ENCODE assay signal across 9 cellular contexts in the genomic region with DNA sequence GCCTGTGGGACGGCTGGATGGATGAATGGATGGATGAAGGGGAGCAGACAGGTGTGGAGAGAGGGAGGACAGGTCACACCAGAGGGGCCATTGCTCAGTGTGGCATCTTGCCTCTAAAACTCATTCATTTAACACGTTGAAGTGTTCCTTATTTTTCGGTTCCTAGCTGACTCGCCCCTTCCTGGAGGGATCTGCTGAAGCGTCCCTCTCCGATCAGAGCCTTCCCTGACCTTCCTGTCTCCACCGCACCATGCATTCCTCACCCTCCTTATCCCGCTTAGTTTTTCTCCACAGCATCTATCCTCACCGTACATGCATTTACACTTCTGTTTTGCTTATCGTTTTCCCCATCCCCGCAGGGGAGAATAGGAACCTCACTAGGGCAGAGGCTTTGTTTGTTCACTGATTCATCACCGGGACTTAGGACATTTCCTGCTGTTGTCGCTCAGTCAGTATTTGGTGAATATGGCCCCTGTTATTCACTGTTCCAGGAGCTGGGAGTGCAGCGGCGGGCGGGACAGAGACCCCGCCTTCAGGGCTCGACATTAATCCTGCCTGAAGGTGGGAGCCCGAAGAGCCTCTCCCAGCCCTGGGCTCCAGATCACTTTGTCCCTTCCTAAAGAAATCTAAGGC. TPM values are rescaled to one million over a fixed set of nuclear protein-coding genes. Genes with fewer than 3 reads are reported as not detected.
DNase-seq lines count a peak whose midpoint lies in the region; ATAC-seq and FAIRE-seq lines count a peak whose summit lies in the region.
"Had no signal": no experiment of that assay in that cellular context is flagged by ENCODE, and none has a peak within 500 bp of the region (broad histone marks: within the 10 kb centered on the region; RNA-seq: fewer than 3 reads in every experiment).

No MANE protein-coding gene starts in this region.

- no peaks in the 10 kb centered on the region for H3K36me3 ChIP-seq in effector memory CD4-positive, alpha-beta T cell (ENCODE audit: control insufficient read depth, insufficient read depth, low read length)

- H3K9me3 ChIP-seq in effector memory CD4-positive, alpha-beta T cell (ENCODE audit: control insufficient read depth, low read length), result no peaks in the 10 kb centered on the region

- H3K36me3 Mint-ChIP-seq in activated CD4-positive, alpha-beta T cell treated with anti-CD3 and anti-CD28 coated beads for 36 hours (ENCODE audit: low read depth), result no peaks in the 10 kb centered on the region
- no peaks in the 10 kb centered on the region for H3K36me3 Mint-ChIP-seq in natural killer cell treated with Interleukin-12 subunit alpha and Interleukin-12 subunit beta and Interleukin-15 and Interleukin-18, amount 100 ng/mL, for 72 hours

- POLR2A ChIA-PET in activated CD4-positive, alpha-beta T cell treated with anti-CD3 and anti-CD28 coated beads for 36 hours (lab: Charles Lee), result interaction anchor here (0.6 to 0.8 kb wide), 2 partner anchors 213 to 321 kb away, joined by 3 to 7 read pairs; a partner anchor contains a TSS

- peaks cover 6% of the 10 kb centered on the region for H3K4me1 ChIP-seq in effector memory CD4-positive, alpha-beta T cell (ENCODE audit: control insufficient read depth, insufficient read depth, low read length, poor library complexity, severe bottlenecking)

- peak overlapping the region; percentile 64 for H3K4me3 ChIP-seq in effector memory CD4-positive, alpha-beta T cell (ENCODE audit: insufficient read depth, low read depth, low read length, poor library complexity, severe bottlenecking)

- ATAC-seq in activated CD4-positive, alpha-beta T cell treated with anti-CD3 and anti-CD28 coated beads for 36 hours, result peak; percentile 3
- ATAC-seq in HG02970 (IDR thresholded peaks at IDR 0.05; ENCODE audit: low FRiP score, unreplicated experiment), result peak; percentile 8
- ATAC-seq in natural killer cell treated with Interleukin-12 subunit alpha and Interleukin-12 subunit beta and Interleukin-15 and Interleukin-18, amount 100 ng/mL, for 72 hours, result peak; percentile 17 to 40

- no peaks in the 10 kb centered on the region for H3K27me3 ChIP-seq in effector memory CD4-positive, alpha-beta T cell (replicated peaks; ENCODE audit: control insufficient read depth, insufficient read depth, low read length, poor library complexity, severe bottlenecking)

- intact Hi-C loops in activated CD4-positive, alpha-beta T cell treated with anti-CD3 and anti-CD28 coated beads for 36 hours (cut with DNase I, micrococcal nuclease), result loop anchor here (1.0 to 5.0 kb wide), 7 partner anchors 81 to 848 kb away; a partner anchor contains a TSS

- H3K27ac ChIP-seq in effector memory CD4-positive, alpha-beta T cell (ENCODE audit: insufficient read depth, low read length, poor library complexity, severe bottlenecking), result no peak overlapping the region

- H3K4me3 Mint-ChIP-seq in activated CD4-positive, alpha-beta T cell treated with anti-CD3 and anti-CD28 coated beads for 36 hours, result peak overlapping the region; percentile 76
- H3K4me3 Mint-ChIP-seq in natural killer cell treated with Interleukin-12 subunit alpha and Interleukin-12 subunit beta and Interleukin-15 and Interleukin-18, amount 100 ng/mL, for 72 hours, result peak overlapping the region; percentile 74

- H3K27me3 Mint-ChIP-seq in activated CD4-positive, alpha-beta T cell treated with anti-CD3 and anti-CD28 coated beads for 36 hours, result peaks cover 2% of the 10 kb centered on the region
- H3K27me3 Mint-ChIP-seq in natural killer cell treated with Interleukin-12 subunit alpha and Interleukin-12 subunit beta and Interleukin-15 and Interleukin-18, amount 100 ng/mL, for 72 hours, result peaks cover 8 to 14% of the 10 kb centered on the region in 2 donors

- no peaks in the 10 kb centered on the region for H3K9me3 Mint-ChIP-seq in activated CD4-positive, alpha-beta T cell treated with anti-CD3 and anti-CD28 coated beads for 36 hours (ENCODE audit: low read depth)
- no peaks in the 10 kb centered on the region for H3K9me3 Mint-ChIP-seq in natural killer cell treated with Interleukin-12 subunit alpha and Interleukin-12 subunit beta and Interleukin-15 and Interleukin-18, amount 100 ng/mL, for 72 hours

- FAIRE-seq in RCC 7860 (lab: Jason Lieb, UNC), result no peak
- FAIRE-seq: G401.6 had no signal

- peaks cover 5% of the 10 kb centered on the region for H3K4me1 Mint-ChIP-seq in activated CD4-positive, alpha-beta T cell treated with anti-CD3 and anti-CD28 coated beads for 36 hours
- peaks cover 5% of the 10 kb centered on the region in 2 donors for H3K4me1 Mint-ChIP-seq in natural killer cell treated with Interleukin-12 subunit alpha and Interleukin-12 subunit beta and Interleukin-15 and Interleukin-18, amount 100 ng/mL, for 72 hours (ENCODE audit: low read depth in 2 of 2)

- CTCF ChIA-PET in activated CD4-positive, alpha-beta T cell treated with anti-CD3 and anti-CD28 coated beads for 36 hours (lab: Charles Lee), result interaction anchor here (0.5 to 10.2 kb wide), 73 partner anchors 9 to 849 kb away, joined by 3 to 212 read pairs (median 5); a partner anchor contains a TSS

- no peak overlapping the region for H3K27ac Mint-ChIP-seq in activated CD4-positive, alpha-beta T cell treated with anti-CD3 and anti-CD28 coated beads for 36 hours
- H3K27ac Mint-ChIP-seq in natural killer cell treated with Interleukin-12 subunit alpha and Interleukin-12 subunit beta and Interleukin-15 and Interleukin-18, amount 100 ng/mL, for 72 hours, result no peak overlapping the region

- DNase-seq in activated CD4-positive, alpha-beta T cell treated with anti-CD3 and anti-CD28 coated beads for 36 hours, result no peak
- no peak for DNase-seq in activated CD4-positive, alpha-beta T cell treated with anti-CD3 and anti-CD28 coated beads for 48 hours
- DNase-seq in RCC 7860 (ENCODE audit: low spot score), result peak; percentile 69
- DNase-seq in effector memory CD4-positive, alpha-beta T cell, result no peak
- no peak for DNase-seq in natural killer cell treated with Interleukin-12 subunit alpha and Interleukin-12 subunit beta and Interleukin-15 and Interleukin-18, amount 100 ng/mL, for 72 hours (ENCODE audit: low spot score)
- no peak for DNase-seq in NCI-H1092 (lab: John Stamatoyannopoulos, UW)
- DNase-seq in cerebellum (ENCODE audit: low spot score), result no peak

RNA-seq across cellular contexts. Expression of a gene that starts 32.0 kb away (rescaled TPM):
- total RNA-seq in activated CD4-positive, alpha-beta T cell treated with anti-CD3 and anti-CD28 coated beads for 36 hours, result not detected
- total RNA-seq in natural killer cell treated with Interleukin-12 subunit alpha and Interleukin-12 subunit beta and Interleukin-15 and Interleukin-18, amount 100 ng/mL, for 72 hours, result not detected
- 0.45 TPM for total RNA-seq in cerebellum

RNA-seq across cellular contexts. Expression of a gene that starts 32.0 kb away (rescaled TPM):
- total RNA-seq in activated CD4-positive, alpha-beta T cell treated with anti-CD3 and anti-CD28 coated beads for 36 hours, result not detected
- not detected for total RNA-seq in natural killer cell treated with Interleukin-12 subunit alpha and Interleukin-12 subunit beta and Interleukin-15 and Interleukin-18, amount 100 ng/mL, for 72 hours
- 1.9 TPM for total RNA-seq in cerebellum
